9 cellular contexts compared by ENCODE assay signal in genomic region chr19:18045307-18046013, GRCh38. TPM values are rescaled to one million over a fixed set of nuclear protein-coding genes. Genes with fewer than 3 reads are reported as not detected.
DNase-seq lines count a peak whose midpoint lies in the region; ATAC-seq, FAIRE-seq and TF ChIP-seq lines count a peak whose summit lies in the region.
"Had no signal": no experiment of that assay in that cellular context is flagged by ENCODE, and none has a peak within 500 bp of the region (broad histone marks: within the 10 kb centered on the region; RNA-seq: fewer than 3 reads in every experiment).

No MANE protein-coding gene starts in this region.

- peak overlapping the region; percentile 82 for H3K4me2 ChIP-seq in BLaER1
- peak overlapping the region; percentile 81 for H3K4me2 ChIP-seq in K562 (ENCODE audit: insufficient read depth, low read length)

- H3K4me1 Mint-ChIP-seq in naive thymus-derived CD8-positive, alpha-beta T cell, result peaks cover 24 to 61% (median 55%) of the 10 kb centered on the region in 4 donors

- peaks cover 63% of the 10 kb centered on the region for H3K4me1 ChIP-seq in BLaER1
- peaks cover 7 to 13% of the 10 kb centered on the region in 2 experiments; a peak in 4 of 5 replicates for H3K4me1 ChIP-seq in K562 (replicated peaks in 1 of 2; ENCODE audit: control insufficient read depth in 2 of 2, insufficient read depth in 2 of 2, low read length in 2 of 2)

- intact Hi-C loops in K562 (cut with micrococcal nuclease), result no loop called here
- intact Hi-C loops in left colon (cut with DNase I, micrococcal nuclease), result no loop called here

- WGBS in K562 (ENCODE audit: insufficient coverage, low coverage, missing lambda C conversion rate), result 20% methylated on average over 6 of the region's 7 CpGs

- H3K27me3 ChIP-seq in BLaER1, result no peaks in the 10 kb centered on the region
- peaks cover 5 to 10% of the 10 kb centered on the region in 2 experiments; a peak in 4 of 5 replicates for H3K27me3 ChIP-seq in K562 (ENCODE audit: control insufficient read depth in 2 of 2, insufficient read depth in 2 of 2, low read length in 2 of 2)

- no TSS peak for BruUV-seq in K562 (replicated peaks; lab: Mats Ljungman, UMichigan)

- no peaks in the 10 kb centered on the region for H3K36me3 Mint-ChIP-seq in naive thymus-derived CD8-positive, alpha-beta T cell

- CTCF ChIA-PET in K562 (lab: Yijun Ruan, JAX; ENCODE audit: low intra/inter-chr PET ratio), result no interaction called here

- POLR2A ChIA-PET in K562 (lab: Yijun Ruan, JAX), result interaction anchor here (0.6 to 1.7 kb wide), 4 partner anchors 8 to 186 kb away, joined by 3 to 5 read pairs (median 4); partner anchors contain the start of gene RPL18A
- POLR2A ChIA-PET in naive thymus-derived CD8-positive, alpha-beta T cell (lab: Charles Lee), result interaction anchor here (0.6 to 12.1 kb wide), 16 partner anchors 12 to 476 kb away, joined by 3 to 267 read pairs (median 8); partner anchors contain the start of genes ARRDC2, ELL, IL12RB1 and JUND

- peak overlapping the region; percentile 90 for H2AFZ ChIP-seq in K562 (ENCODE audit: low read depth, low read length)

- peaks cover 9% of the 10 kb centered on the region for H3K9me3 ChIP-seq in BLaER1
- 0 out of 2 replicates have a peak, but pooled peaks cover under 1% of the 10 kb centered on the region for H3K9me3 ChIP-seq in K562 (replicated peaks; ENCODE audit: control insufficient read depth, insufficient read depth, low read depth, low read length)

- no peak for TF ChIP-seq POLR2A in K562 (conservative IDR thresholded peaks at IDR 0.05)

- ATAC-seq in HG03378 (IDR thresholded peaks at IDR 0.05; ENCODE audit: unreplicated experiment) (peak; percentile 16), K562 (no peak), left colon (no peak)
- peak in 1 of 2 donors; percentile 15 for ATAC-seq in naive thymus-derived CD8-positive, alpha-beta T cell

- no peak for TF ChIP-seq EP300 in K562 (IDR thresholded peaks at IDR 0.05; ENCODE audit: low read length)

- no peak for FAIRE-seq in K562 (lab: Jason Lieb, UNC)

- DNase-seq in K562 (ENCODE audit: extremely low read depth in 1 of 4, low spot score in 3 of 4) (no peak), left colon (no peak), NCI-H1092 treated with DMSO at 0.1 percent for 48 hours (lab: John Stamatoyannopoulos, UW) (no peak), NCI-H1417 (lab: John Stamatoyannopoulos, UW) (no peak)
- DNase-seq in naive thymus-derived CD8-positive, alpha-beta T cell, result no peak
- DNase-seq in stimulated activated CD4-positive, alpha-beta T cell treated with anti-CD3 and anti-CD28 coated beads, Interleukin-1b, Interleukin-23, amount 100 ng/mL, for 48 hours, result no peak
- DNase-seq: dermis blood vessel endothelial cell had no signal

- peak overlapping the region; percentile 82 for H3K27ac ChIP-seq in BLaER1
- H3K27ac ChIP-seq in K562 (ENCODE audit: extremely low read depth, low read depth, low read length), result 0 out of 3 replicates have a peak overlapping the region, but pooled peaks have one; percentile 32

- in situ Hi-C loops in K562 (cut with MboI), result no loop called here

- H3K79me2 ChIP-seq in K562 (ENCODE audit: control insufficient read depth, insufficient read depth, low read length), result no peaks in the 10 kb centered on the region

- H3K36me3 ChIP-seq in BLaER1 (no peaks in the 10 kb centered on the region), K562 (ENCODE audit: control insufficient read depth, insufficient read depth, low read length) (no peaks in the 10 kb centered on the region)

- TF ChIP-seq CTCF in K562 (IDR thresholded peaks at IDR 0.05 in 2 of 3, conservative IDR thresholded peaks at IDR 0.05 in 1 of 3; ENCODE audit: insufficient read depth in 2 of 3, low read depth in 1 of 3, low read length in 3 of 3), result no peak

- no peaks in the 10 kb centered on the region for H3K9me3 Mint-ChIP-seq in naive thymus-derived CD8-positive, alpha-beta T cell

- H3K4me3 ChIP-seq in BLaER1, result peak overlapping the region; percentile 46; the same call in 1 of the 2 replicates
- H3K4me3 ChIP-seq in K562, result peak overlapping the region; percentile 37

- H3K4me3 Mint-ChIP-seq in naive thymus-derived CD8-positive, alpha-beta T cell, result peak overlapping the region; percentile 77 to 89 (median 84)

- TF ChIP-seq RAD21 in K562 (CRISPR knock-in tag; conservative IDR thresholded peaks at IDR 0.05 in 1 of 2, IDR thresholded peaks at IDR 0.05 in 1 of 2), result no peak

- H3K27ac Mint-ChIP-seq in naive thymus-derived CD8-positive, alpha-beta T cell, result peak overlapping the region; percentile 87 to 99 (median 95)

- no peaks in the 10 kb centered on the region for H4K20me1 ChIP-seq in BLaER1
- no peaks in the 10 kb centered on the region; the same call in 1 of the 2 replicates for H4K20me1 ChIP-seq in K562 (replicated peaks; ENCODE audit: control insufficient read depth, insufficient read depth, low read length)

- H3K9ac ChIP-seq in BLaER1 (peak overlapping the region; percentile 58), K562 (ENCODE audit: insufficient read depth in 1 of 2, low read depth in 2 of 2, low read length in 2 of 2) (peak overlapping the region; percentile 44 to 82)

- H3K27me3 Mint-ChIP-seq in naive thymus-derived CD8-positive, alpha-beta T cell, result no peaks in the 10 kb centered on the region

- no peaks in the 10 kb centered on the region for H3K9me1 ChIP-seq in K562 (ENCODE audit: control insufficient read depth, insufficient read depth, low read length)

RNA-seq across cellular contexts. Expression of gene ARRDC2, which starts 37.5 kb away (rescaled TPM):
- total RNA-seq in K562 (2011; cell fraction: chromatin; rRNA removed; ENCODE audit: low replicate concordance), result 23.6 and 51.1 TPM in 2 replicates
- 35.1 and 37.9 TPM in 2 replicates for total RNA-seq in K562 (2011; cell fraction: nucleolus; rRNA removed)
- 17.8 and 21.5 TPM in 2 replicates for total RNA-seq in K562 (2011; cell fraction: nucleoplasm; rRNA removed)
- total RNA-seq in K562 (2014; rRNA removed) (25.6 and 25.9 TPM in 2 replicates), K562 (2014; rRNA removed; fragmentation: Illumina TruSeq; extraction: Trizol) (12.2 and 13.1 TPM in 2 replicates), K562 (2015; rRNA removed; fragmentation: Illumina TruSeq; extraction: Trizol) (16.0 and 16.1 TPM in 2 replicates), K562 (2021) (23.3 and 27.4 TPM in 2 replicates), left colon (10 to 100 TPM; 21.0 to 27.7 TPM)
- polyA plus RNA-seq in K562 (2011; rRNA removed) (11.5 and 15.2 TPM in 2 replicates), K562 (2014; fragmentation: Illumina TruSeq; extraction: Trizol) (12.7 and 15.6 TPM in 2 replicates), K562 (2014; fragmentation: Nextera tagmentation; extraction: Ambion mirVana) (1 to 10 TPM; 1.9 to 2.7 TPM), K562 (2014; rRNA removed) (25.7 and 25.8 TPM in 2 replicates)
- polyA plus RNA-seq in K562 (2011; cell fraction: cytosol; rRNA removed), result 9.5 and 28.8 TPM in 2 replicates
- 18.6 and 37.6 TPM in 2 replicates for polyA plus RNA-seq in K562 (2011; cell fraction: nucleus; rRNA removed)
- 13.2 and 16.4 TPM in 2 replicates for polyA plus RNA-seq in K562 (2012)
- polyA minus RNA-seq in K562 (2011; rRNA and poly(A)+ RNA removed), result 4.2 and 6.4 TPM in 2 replicates
- 10.2 and 11.2 TPM in 2 replicates for polyA minus RNA-seq in K562 (2011; cell fraction: cytosol; rRNA and poly(A)+ RNA removed)
- polyA minus RNA-seq in K562 (2011; cell fraction: nucleus; rRNA and poly(A)+ RNA removed), result 10.5 and 11.0 TPM in 2 replicates
- 100 to 1,000 TPM; 164 to 177 TPM for total RNA-seq in naive thymus-derived CD8-positive, alpha-beta T cell
- 10 to 100 TPM; 29.5 to 56.4 (median 36.1) TPM for polyA plus RNA-seq in naive thymus-derived CD8-positive, alpha-beta T cell

RNA-seq across cellular contexts. Expression of gene IL12RB1, which starts 41.3 kb away (rescaled TPM):
- total RNA-seq in K562 (2011; cell fraction: chromatin; rRNA removed; ENCODE audit: low replicate concordance), result not detected in 2 replicates
- total RNA-seq in K562 (2011; cell fraction: nucleolus; rRNA removed), result not detected in 2 replicates
- not detected in 2 replicates for total RNA-seq in K562 (2011; cell fraction: nucleoplasm; rRNA removed)
- total RNA-seq in K562 (2014; rRNA removed), result not detected in 2 replicates
- total RNA-seq in K562 (2014; rRNA removed; fragmentation: Illumina TruSeq; extraction: Trizol), result not detected in 2 replicates
- not detected in 2 replicates for total RNA-seq in K562 (2015; rRNA removed; fragmentation: Illumina TruSeq; extraction: Trizol)
- 0.07 and 0.09 TPM in 2 replicates for total RNA-seq in K562 (2021)
- polyA plus RNA-seq in K562 (2011; rRNA removed), result 0.07 TPM in 1 of 2 replicates, not detected in the other
- 0.30 TPM in 1 of 2 replicates, not detected in the other for polyA plus RNA-seq in K562 (2011; cell fraction: cytosol; rRNA removed)
- 0.09 TPM in 1 of 2 replicates, not detected in the other for polyA plus RNA-seq in K562 (2011; cell fraction: nucleus; rRNA removed)
- 0.09 and 0.10 TPM in 2 replicates for polyA plus RNA-seq in K562 (2012)
- not detected in 2 replicates for polyA plus RNA-seq in K562 (2014; fragmentation: Illumina TruSeq; extraction: Trizol)
- under 1 TPM in 1 of 2 experiments, not detected in 1; 0.04 TPM for polyA plus RNA-seq in K562 (2014; fragmentation: Nextera tagmentation; extraction: Ambion mirVana)
- 0.05 TPM in 1 of 2 replicates, not detected in the other for polyA plus RNA-seq in K562 (2014; rRNA removed)
- polyA minus RNA-seq in K562 (2011; rRNA and poly(A)+ RNA removed), result not detected in 2 replicates
- polyA minus RNA-seq in K562 (2011; cell fraction: cytosol; rRNA and poly(A)+ RNA removed), result not detected in 2 replicates
- polyA minus RNA-seq in K562 (2011; cell fraction: nucleus; rRNA and poly(A)+ RNA removed), result not detected in 2 replicates
- total RNA-seq in naive thymus-derived CD8-positive, alpha-beta T cell, result 10 to 100 TPM; 18.5 TPM
- 10 to 100 TPM; 17.5 to 32.9 (median 24.2) TPM for polyA plus RNA-seq in naive thymus-derived CD8-positive, alpha-beta T cell
- total RNA-seq in left colon, result 1 to 10 TPM in 1 of 2 donors, under 1 TPM in 1; 0.98 to 3.9 TPM

RNA-seq across cellular contexts. Expression of gene MAST3, which starts 52.1 kb away (rescaled TPM):
- 13.6 and 45.1 TPM in 2 replicates for total RNA-seq in K562 (2011; cell fraction: chromatin; rRNA removed; ENCODE audit: low replicate concordance)
- total RNA-seq in K562 (2011; cell fraction: nucleolus; rRNA removed), result 19.7 and 22.0 TPM in 2 replicates
- total RNA-seq in K562 (2011; cell fraction: nucleoplasm; rRNA removed), result 15.4 and 16.2 TPM in 2 replicates
- total RNA-seq in K562 (2014; rRNA removed) (2.4 and 3.4 TPM in 2 replicates), K562 (2014; rRNA removed; fragmentation: Illumina TruSeq; extraction: Trizol) (0.99 and 1.3 TPM in 2 replicates), K562 (2015; rRNA removed; fragmentation: Illumina TruSeq; extraction: Trizol) (1.7 and 2.0 TPM in 2 replicates), K562 (2021) (9.9 and 11.8 TPM in 2 replicates), left colon (10 to 100 TPM; 33.6 to 38.6 TPM)
- polyA plus RNA-seq in K562 (2011; rRNA removed) (1.5 and 2.9 TPM in 2 replicates), K562 (2014; fragmentation: Illumina TruSeq; extraction: Trizol) (3.4 and 4.2 TPM in 2 replicates), K562 (2014; fragmentation: Nextera tagmentation; extraction: Ambion mirVana) (1 to 10 TPM in 1 of 2 experiments, under 1 TPM in 1; 0.94 to 2.5 TPM), K562 (2014; rRNA removed) (3.4 and 3.7 TPM in 2 replicates)
- polyA plus RNA-seq in K562 (2011; cell fraction: cytosol; rRNA removed), result 1.7 and 2.2 TPM in 2 replicates
- polyA plus RNA-seq in K562 (2011; cell fraction: nucleus; rRNA removed), result 8.8 and 12.1 TPM in 2 replicates
- polyA plus RNA-seq in K562 (2012), result 4.2 and 5.1 TPM in 2 replicates
- polyA minus RNA-seq in K562 (2011; rRNA and poly(A)+ RNA removed), result 2.1 and 2.3 TPM in 2 replicates
- polyA minus RNA-seq in K562 (2011; cell fraction: cytosol; rRNA and poly(A)+ RNA removed), result 5.7 and 6.8 TPM in 2 replicates
- polyA minus RNA-seq in K562 (2011; cell fraction: nucleus; rRNA and poly(A)+ RNA removed), result 6.5 and 6.8 TPM in 2 replicates
- total RNA-seq in naive thymus-derived CD8-positive, alpha-beta T cell, result 10 to 100 TPM; 44.7 to 44.8 TPM
- polyA plus RNA-seq in naive thymus-derived CD8-positive, alpha-beta T cell, result 10 to 100 TPM in 2 of 3 donors, 1 to 10 TPM in 1; 9.4 to 15.7 (median 11.5) TPM
